In the genomic region with DNA sequence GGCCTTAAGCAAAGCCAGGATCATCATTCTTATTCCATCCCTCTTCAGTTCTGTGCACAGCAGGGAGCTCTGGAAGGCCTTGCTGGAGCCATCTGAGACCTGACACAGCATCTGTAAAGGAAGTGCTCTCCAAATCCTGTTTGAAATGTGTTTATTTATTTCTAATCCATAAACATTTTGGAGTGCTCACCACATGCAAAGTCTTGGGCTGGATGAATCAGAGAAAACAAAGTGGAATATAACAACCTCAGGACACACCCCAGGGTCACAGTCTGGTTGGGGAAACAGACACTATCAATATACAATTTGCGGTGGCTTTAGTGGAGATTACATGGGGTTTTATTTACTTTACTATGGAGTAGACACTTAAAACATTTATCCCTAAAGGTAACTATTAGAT, we compare ENCODE assay signal across 19 cellular contexts. TPM values are rescaled to one million over a fixed set of nuclear protein-coding genes. Genes with fewer than 3 reads are reported as not detected.
DNase-seq lines count a peak whose midpoint lies in the region; TF ChIP-seq lines count a peak whose summit lies in the region.
"Had no signal": no experiment of that assay in that cellular context is flagged by ENCODE, and none has a peak within 500 bp of the region (broad histone marks: within the 10 kb centered on the region; RNA-seq: fewer than 3 reads in every experiment).

No MANE protein-coding gene starts in this region.

- CTCF ChIA-PET in HEK293T (lab: Yijun Ruan, JAX): no interaction called here

- H3K4me3 ChIP-seq in MG63 (no peak overlapping the region), fibroblast of villous mesenchyme (ENCODE audit: low read depth, low read length) (no peak overlapping the region), osteoblast (ENCODE audit: insufficient read depth, low read length) (no peak overlapping the region)
- H3K4me3 ChIP-seq: HAP-1 had no signal

- peak; percentile 18 for DNase-seq in AG08396 (ENCODE audit: low spot score)
- peak; percentile 47 for DNase-seq in HCEC 1CT
- DNase-seq in MG63: peak; percentile 30
- peak; percentile 84 for DNase-seq in fibroblast of villous mesenchyme (ENCODE audit: low read depth)
- DNase-seq in T-helper 9 cell: no peak
- DNase-seq in osteoblast (ENCODE audit: insufficient read length, low spot score, missing footprints): no peak
- no peak for DNase-seq in HEK293T (ENCODE audit: extremely low spot score)
- DNase-seq in stimulated activated naive CD4-positive, alpha-beta T cell treated with Interleukin-2 at 50 U/mL for 16 hours (lab: John Stamatoyannopoulos, UW): no peak
- DNase-seq: ACHN; C1 segment of cervical spinal cord; Calu3; CD4-positive, alpha-beta T cell; DMS 273 treated with DMSO at 0.1 percent for 48 hours; DMS79 treated with DMSO at 0.1 percent for 48 hours; EL; GDM1; GOT3 had no signal

- no peak overlapping the region for H3K27ac ChIP-seq in osteoblast (ENCODE audit: low read depth, low read length)

- no peaks in the 10 kb centered on the region for H3K4me1 ChIP-seq in osteoblast (ENCODE audit: insufficient read depth, low read length)
- H3K4me1 ChIP-seq: HAP-1 had no signal

- H4K20me1 ChIP-seq in osteoblast (ENCODE audit: insufficient read depth, low read length): no peaks in the 10 kb centered on the region

- no peaks in the 10 kb centered on the region; the same call in 1 of the 2 replicates for H3K9me3 ChIP-seq in MG63
- H3K9me3 ChIP-seq in osteoblast (ENCODE audit: low read depth, low read length): peaks cover 4% of the 10 kb centered on the region
- H3K9me3 ChIP-seq: HAP-1 had no signal

- H2AFZ ChIP-seq in osteoblast (ENCODE audit: low read length): no peak overlapping the region

- no peaks in the 10 kb centered on the region for H3K27me3 ChIP-seq in MG63
- H3K27me3 ChIP-seq in osteoblast (ENCODE audit: insufficient read depth, low read length): no peaks in the 10 kb centered on the region

- no peak for TF ChIP-seq CTCF in fibroblast of villous mesenchyme (IDR thresholded peaks at IDR 0.05; ENCODE audit: insufficient read depth, low read depth, low read length)
- no peak for TF ChIP-seq CTCF in osteoblast (IDR thresholded peaks at IDR 0.05; ENCODE audit: extremely low read depth, low read depth, low read length)

- POLR2A ChIA-PET in HEK293T (lab: Yijun Ruan, JAX): no interaction called here

- H3K36me3 ChIP-seq in MG63 (no peaks in the 10 kb centered on the region), osteoblast (ENCODE audit: insufficient read depth, low read length) (no peaks in the 10 kb centered on the region)
- H3K36me3 ChIP-seq: HAP-1 had no signal

- H3K79me2 ChIP-seq in osteoblast (ENCODE audit: insufficient read depth, low read length): no peaks in the 10 kb centered on the region

- H3K4me2 ChIP-seq in osteoblast (ENCODE audit: insufficient read depth, low read length): no peak overlapping the region

TF ChIP-seq in HEK293T, 16 proteins besides CTCF, POLR2A, EP300 and RAD21:
- TF ChIP-seq, protein P1, sequence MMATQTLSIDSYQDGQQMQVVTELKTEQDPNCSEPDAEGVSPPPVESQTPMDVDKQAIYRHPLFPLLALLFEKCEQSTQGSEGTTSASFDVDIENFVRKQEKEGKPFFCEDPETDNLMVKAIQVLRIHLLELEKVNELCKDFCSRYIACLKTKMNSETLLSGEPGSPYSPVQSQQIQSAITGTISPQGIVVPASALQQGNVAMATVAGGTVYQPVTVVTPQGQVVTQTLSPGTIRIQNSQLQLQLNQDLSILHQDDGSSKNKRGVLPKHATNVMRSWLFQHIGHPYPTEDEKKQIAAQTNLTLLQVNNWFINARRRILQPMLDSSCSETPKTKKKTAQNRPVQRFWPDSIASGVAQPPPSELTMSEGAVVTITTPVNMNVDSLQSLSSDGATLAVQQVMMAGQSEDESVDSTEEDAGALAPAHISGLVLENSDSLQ (IDR thresholded peaks at IDR 0.05): no peak
- TF ChIP-seq CTBP1 (IDR thresholded peaks at IDR 0.05; ENCODE audit: borderline replicate concordance): no peak
- TF ChIP-seq FOXM1 (IDR thresholded peaks at IDR 0.05; ENCODE audit: borderline replicate concordance): no peak
- no peak for TF ChIP-seq TARDBP (IDR thresholded peaks at IDR 0.05)
- no peak for TF ChIP-seq FOXK2 (IDR thresholded peaks at IDR 0.05)
TF ChIP-seq in HEK293T: peak in this region for 0.

RNA-seq across cellular contexts. Expression of a gene that starts 54.3 kb away (rescaled TPM):
- 9.3 and 13.5 TPM in 2 replicates for total RNA-seq in MG63 (2014; rRNA removed; shearing (Covaris generic); ENCODE audit: low replicate concordance)
- total RNA-seq in fibroblast of villous mesenchyme (9.9 and 11.0 TPM in 2 replicates), osteoblast (6.8 and 7.6 TPM in 2 replicates)
- total RNA-seq: B cell; CD4-positive, alpha-beta T cell had no signal

Comparison
In these comparisons a context has a peak if more than half of its experiments do, and no peak if none do; other contexts are left out.
1. DNase-seq: peak in AG08396 (single experiment), HCEC 1CT (single experiment), MG63 (single experiment) and fibroblast of villous mesenchyme (single experiment); none in T-helper 9 cell (single experiment), osteoblast (single experiment), HEK293T (single experiment) and stimulated activated naive CD4-positive, alpha-beta T cell treated with Interleukin-2 at 50 U/mL for 16 hours (single experiment).